In genomic region chr10:84333864-84334451, GRCh38 we compare ENCODE assay signal across 8 cellular contexts. TPM values are rescaled to one million over a fixed set of nuclear protein-coding genes. Genes with fewer than 3 reads are reported as not detected.
A peak's percentile ranks its signal among the peaks of the same experiment; 100 is the strongest.
DNase-seq lines count a peak whose midpoint lies in the region; ATAC-seq and TF ChIP-seq lines count a peak whose summit lies in the region.

No MANE protein-coding gene starts in this region.

- H3K27me3 Mint-ChIP-seq in WTC11 (ENCODE audit: low read depth) (no peaks in the 10 kb centered on the region), endodermal cell (ENCODE audit: insufficient read depth) (no peaks in the 10 kb centered on the region)

- peak; percentile 59 for ATAC-seq in GM19455 (IDR thresholded peaks at IDR 0.05; ENCODE audit: unreplicated experiment)
- ATAC-seq in HG03520 (IDR thresholded peaks at IDR 0.05; ENCODE audit: unreplicated experiment): peak; percentile 53
- peak; percentile 41 for ATAC-seq in WTC11

- TF ChIP-seq CTCF in WTC11 (IDR thresholded peaks at IDR 0.05): no peak
- TF ChIP-seq CTCF in endodermal cell (conservative IDR thresholded peaks at IDR 0.05): no peak

- H3K27ac ChIP-seq in endodermal cell (ENCODE audit: low read depth, low read length): no peak overlapping the region

- no peaks in the 10 kb centered on the region for H3K27me3 ChIP-seq in endodermal cell (ENCODE audit: control insufficient read depth, insufficient read depth, low read length, poor library complexity, severe bottlenecking)

- no peaks in the 10 kb centered on the region for H3K9me3 ChIP-seq in endodermal cell (ENCODE audit: control insufficient read depth, low read length)

- DNase-seq in AG20443 (ENCODE audit: low spot score) (peak; percentile 8), WTC11 (ENCODE audit: low spot score) (no peak), NCI-H1092 (lab: John Stamatoyannopoulos, UW) (no peak), endodermal cell (no peak)
- peak; percentile 57 for DNase-seq in effector CD4-positive, alpha-beta T cell
- DNase-seq in stimulated activated CD8-positive, alpha-beta memory T cell treated with anti-CD3 and anti-CD28 coated beads, Interleukin-12 subunit alpha, Interleukin-12 subunit beta, amount 100 ng/mL, for 4 hours (ENCODE audit: low read depth): peak; percentile 34

- H3K4me1 ChIP-seq in endodermal cell (ENCODE audit: control insufficient read depth, insufficient read depth, low read length): peaks cover 8% of the 10 kb centered on the region

- no peak overlapping the region for H3K9ac ChIP-seq in endodermal cell (ENCODE audit: extremely low read depth, low read length, poor library complexity, severe bottlenecking)

- WGBS in endodermal cell (ENCODE audit: insufficient coverage in 1 of 2, insufficient read length in 1 of 2), 2 experiments: 81 to 100% methylated on average over 1 of the region's 2 CpGs

- H3K36me3 Mint-ChIP-seq in WTC11: no peaks in the 10 kb centered on the region
- H3K36me3 Mint-ChIP-seq in endodermal cell (ENCODE audit: low read depth): no peaks in the 10 kb centered on the region

- POLR2A ChIA-PET in WTC11 (lab: Charles Lee): no interaction called here

- CTCF ChIA-PET in WTC11 (lab: Charles Lee): interaction anchor here (1.0 to 2.0 kb wide), 6 partner anchors 18 to 215 kb away, joined by 3 to 14 read pairs (median 5); no protein-coding TSS in a partner anchor

- H3K9me3 Mint-ChIP-seq in WTC11 (no peaks in the 10 kb centered on the region), endodermal cell (no peaks in the 10 kb centered on the region)

- peaks cover 48% of the 10 kb centered on the region for H3K4me1 Mint-ChIP-seq in WTC11
- peaks cover 22% of the 10 kb centered on the region for H3K4me1 Mint-ChIP-seq in endodermal cell

- H3K4me3 ChIP-seq in endodermal cell (ENCODE audit: low read length): no peak overlapping the region

- H3K27ac Mint-ChIP-seq in WTC11 (peak overlapping the region; percentile 27; the same call in 1 of the 2 replicates), endodermal cell (no peak overlapping the region)

- H3K4me3 Mint-ChIP-seq in WTC11 (no peak overlapping the region), endodermal cell (no peak overlapping the region)

- H3K36me3 ChIP-seq in endodermal cell (ENCODE audit: control insufficient read depth, insufficient read depth, low read length): no peaks in the 10 kb centered on the region

TF ChIP-seq in WTC11, 78 proteins besides CTCF, POLR2A, EP300 and RAD21 (continues in another document):
- no peak for TF ChIP-seq ZNF532 (CRISPR knock-in tag; IDR thresholded peaks at IDR 0.05; ENCODE audit: borderline replicate concordance)
- TF ChIP-seq FOXP4 (CRISPR knock-in tag; IDR thresholded peaks at IDR 0.05): no peak
- TF ChIP-seq ZNF219 (CRISPR knock-in tag; IDR thresholded peaks at IDR 0.05; ENCODE audit: borderline replicate concordance): no peak
- TF ChIP-seq ZMAT4 (CRISPR knock-in tag; IDR thresholded peaks at IDR 0.05): no peak
- no peak for TF ChIP-seq USF1 (CRISPR knock-in tag; IDR thresholded peaks at IDR 0.05)
- no peak for TF ChIP-seq PRDM15 (CRISPR knock-in tag; IDR thresholded peaks at IDR 0.05)

RNA-seq across cellular contexts. Expression of gene CCSER2, which starts 5.6 kb away (rescaled TPM):
- 21.4 to 30.6 TPM (median 22.7 TPM) in 3 replicates for total RNA-seq in WTC11 (2021)
- 10 to 100 TPM; 29.8 to 38.8 TPM for total RNA-seq in endodermal cell
- polyA plus RNA-seq in endodermal cell (2013, experiment 1 of 2): 23.2 TPM
- polyA plus RNA-seq in endodermal cell (2013, experiment 2 of 2): 25.8 TPM

Comparison
In these comparisons a context has a peak if more than half of its experiments do, and no peak if none do; other contexts are left out.
1. DNase-seq: peak in AG20443 (single experiment), effector CD4-positive, alpha-beta T cell (single experiment) and stimulated activated CD8-positive, alpha-beta memory T cell treated with anti-CD3 and anti-CD28 coated beads, Interleukin-12 subunit alpha, Interleukin-12 subunit beta, amount 100 ng/mL, for 4 hours (single experiment); none in WTC11 (single experiment), NCI-H1092 (single experiment) and endodermal cell (single experiment).
2. Peak in every context shown above with its lines, with median percentiles within 50 percentile points of each other: ATAC-seq.